25 cellular contexts compared by ENCODE assay signal in genomic region chr17:30211371-30211770, GRCh38. TPM values are rescaled to one million over a fixed set of nuclear protein-coding genes. Genes with fewer than 3 reads are reported as not detected.
"Had no signal": no experiment of that assay in that cellular context is flagged by ENCODE, and none has a peak within 500 bp of the region (broad histone marks: within the 10 kb centered on the region; RNA-seq: fewer than 3 reads in every experiment).

No MANE protein-coding gene starts in this region.

- H3K9me3 ChIP-seq: breast epithelium had no signal

- H3K9me3 Mint-ChIP-seq: activated naive CD8-positive, alpha-beta T cell treated with anti-CD3 and anti-CD28 coated beads, Interleukin-2, amount 10 ng/mL, durations not matched to agents 7 days and 5 days; activated T-cell treated with anti-CD3 and anti-CD28 coated beads, Interleukin-2, amount 50 U/mL, for 72 hours; WTC11 had no signal

- H3K4me1 Mint-ChIP-seq: activated naive CD8-positive, alpha-beta T cell treated with anti-CD3 and anti-CD28 coated beads, Interleukin-2, amount 10 ng/mL, durations not matched to agents 7 days and 5 days; WTC11 had no signal

- H3K36me3 ChIP-seq: breast epithelium had no signal

- H3K4me1 ChIP-seq: breast epithelium had no signal

- ATAC-seq: T-helper 17 cell, WTC11 had no signal

- H3K27ac ChIP-seq: breast epithelium had no signal

- H3K36me3 Mint-ChIP-seq: activated naive CD8-positive, alpha-beta T cell treated with anti-CD3 and anti-CD28 coated beads, Interleukin-2, amount 10 ng/mL, durations not matched to agents 7 days and 5 days; WTC11 had no signal

- H3K4me3 Mint-ChIP-seq: activated naive CD8-positive, alpha-beta T cell treated with anti-CD3 and anti-CD28 coated beads, Interleukin-2, amount 10 ng/mL, durations not matched to agents 7 days and 5 days; activated T-cell treated with anti-CD3 and anti-CD28 coated beads, Interleukin-2, amount 50 U/mL, for 72 hours; T-helper 17 cell; WTC11 had no signal

- H3K4me3 ChIP-seq: breast epithelium had no signal

- H3K27me3 ChIP-seq: breast epithelium had no signal

- DNase-seq: activated CD4-positive, alpha-beta T cell treated with anti-CD3 and anti-CD28 coated beads for 48 hours; activated CD4-positive, alpha-beta T cell treated with anti-CD3 and anti-CD28 coated beads, Interleukin-2, amount 50 U/mL, for 4 hours; activated CD4-positive, CD25-positive, alpha-beta regulatory T cell treated with anti-CD3 and anti-CD28 coated beads, Interleukin-2, amount 50 U/mL, for 72 hours; activated CD8-positive, alpha-beta memory T cell treated with anti-CD3 and anti-CD28 coated beads, Interleukin-2, amount 50 U/mL, for 4 hours; activated naive CD4-positive, alpha-beta T cell treated with anti-CD3 and anti-CD28 coated beads, Interleukin-2, amount 50 U/mL, for 16 hours; activated naive CD8-positive, alpha-beta T cell treated with anti-CD3 and anti-CD28 coated beads, Interleukin-2, amount 10 ng/mL, durations not matched to agents 7 days and 5 days; aorta; Kasumi-1; KBM-7; NCI-H1105 treated with DMSO at 0.1 percent for 48 hours; NCI-H1436 treated with DMSO at 0.1 percent for 48 hours; NCI-H187; NCI-H2081 treated with DMSO at 0.1 percent for 48 hours; NCI-H2171; NCI-H2227 treated with DMSO at 0.1 percent for 48 hours; NCI-H526; NCI-H774; SIG-M5; T-helper 17 cell; T-helper 9 cell had no signal

- H3K27ac Mint-ChIP-seq: activated naive CD8-positive, alpha-beta T cell treated with anti-CD3 and anti-CD28 coated beads, Interleukin-2, amount 10 ng/mL, durations not matched to agents 7 days and 5 days; activated T-cell treated with anti-CD3 and anti-CD28 coated beads, Interleukin-2, amount 50 U/mL, for 72 hours; T-helper 17 cell; WTC11 had no signal

RNA-seq across cellular contexts. Expression of gene SLC6A4, which starts 24.1 kb away (rescaled TPM):
- total RNA-seq: activated naive CD8-positive, alpha-beta T cell treated with anti-CD3 and anti-CD28 coated beads, Interleukin-2, amount 10 ng/mL, durations not matched to agents 7 days and 5 days; NCI-H460; RPMI7951 had no signal
